13 cellular contexts compared by ENCODE assay signal in genomic region chrX:79095441-79096338, GRCh38. TPM values are rescaled to one million over a fixed set of nuclear protein-coding genes. Genes with fewer than 3 reads are reported as not detected.
A peak's percentile ranks its signal among the peaks of the same experiment; 100 is the strongest.
DNase-seq lines count a peak whose midpoint lies in the region; ATAC-seq, FAIRE-seq and TF ChIP-seq lines count a peak whose summit lies in the region.
"Had no signal": no experiment of that assay in that cellular context is flagged by ENCODE, and none has a peak within 500 bp of the region (broad histone marks: within the 10 kb centered on the region; RNA-seq: fewer than 3 reads in every experiment).

No MANE protein-coding gene starts in this region.

- H3K4me1 ChIP-seq in A549 (no peaks in the 10 kb centered on the region), mesodermal cell (ENCODE audit: control insufficient read depth, insufficient read depth, low read length, poor library complexity, severe bottlenecking) (no peaks in the 10 kb centered on the region)
- H3K4me1 ChIP-seq in CD4-positive, alpha-beta memory T cell (ENCODE audit: insufficient read depth, low read length): peaks cover 68% of the 10 kb centered on the region
- H3K4me1 ChIP-seq: BLaER1 treated with 17β-estradiol and CSF1 and Interleukin-3, amounts not matched to agents 10 nM and 100 nM; tibial nerve had no signal

- H3K27ac Mint-ChIP-seq in CD4-positive, alpha-beta memory T cell: peak overlapping the region; percentile 83 to 96 (median 91)
- H3K27ac Mint-ChIP-seq in activated T-helper 1 cell treated with anti-CD3 and anti-CD28 coated beads, Interleukin-12 subunit alpha, Interleukin-12 subunit beta, Interleukin-2, Interleukin-4 antibody, amounts not matched to agents 30 ng/mL and 10 ng/mL and 1 ng/mL, durations not matched to agents 14 hours and 24 hours and 36 hours: peak overlapping the region; percentile 91

- peaks cover 0 to 5% (median under 1%) of the 10 kb centered on the region in 8 donors for H3K9me3 Mint-ChIP-seq in CD4-positive, alpha-beta memory T cell
- peaks cover 5% of the 10 kb centered on the region for H3K9me3 Mint-ChIP-seq in activated T-helper 1 cell treated with anti-CD3 and anti-CD28 coated beads, Interleukin-12 subunit alpha, Interleukin-12 subunit beta, Interleukin-2, Interleukin-4 antibody, amounts not matched to agents 30 ng/mL and 10 ng/mL and 1 ng/mL, durations not matched to agents 14 hours and 24 hours and 36 hours

- no peaks in the 10 kb centered on the region for H3K36me3 ChIP-seq in CD4-positive, alpha-beta memory T cell (ENCODE audit: insufficient read depth, low read length)
- no peaks in the 10 kb centered on the region for H3K36me3 ChIP-seq in mesodermal cell (ENCODE audit: control insufficient read depth, insufficient read depth, low read length)
- H3K36me3 ChIP-seq: BLaER1 treated with 17β-estradiol and CSF1 and Interleukin-3, amounts not matched to agents 10 nM and 100 nM; tibial nerve had no signal

- FAIRE-seq in A549 (lab: Jason Lieb, UNC): peak; percentile 67

- no peak for TF ChIP-seq EP300 in A549 (IDR thresholded peaks at IDR 0.05)

- H3K4me3 ChIP-seq in A549 (no peak overlapping the region), mesodermal cell (ENCODE audit: extremely low read depth, insufficient read depth, low read length, poor library complexity, severe bottlenecking) (no peak overlapping the region)
- H3K4me3 ChIP-seq in CD4-positive, alpha-beta memory T cell (ENCODE audit: low read length in 2 of 2): peak overlapping the region in 1 of 2 donors; percentile 33
- H3K4me3 ChIP-seq: BLaER1 treated with 17β-estradiol and CSF1 and Interleukin-3, amounts not matched to agents 10 nM and 100 nM; tibial nerve had no signal

- peak overlapping the region in 7 of 8 donors; percentile 41 to 84 (median 62) for H3K4me3 Mint-ChIP-seq in CD4-positive, alpha-beta memory T cell
- peak overlapping the region; percentile 63 for H3K4me3 Mint-ChIP-seq in activated T-helper 1 cell treated with anti-CD3 and anti-CD28 coated beads, Interleukin-12 subunit alpha, Interleukin-12 subunit beta, Interleukin-2, Interleukin-4 antibody, amounts not matched to agents 30 ng/mL and 10 ng/mL and 1 ng/mL, durations not matched to agents 14 hours and 24 hours and 36 hours

- no peak overlapping the region for H3K4me2 ChIP-seq in A549

- intact Hi-C loops in CD4-positive, alpha-beta memory T cell (cut with micrococcal nuclease): loop anchor here (5.0 kb wide), 1 partner anchor 177 kb away; no protein-coding TSS in a partner anchor
- intact Hi-C loops in activated T-helper 1 cell treated with anti-CD3 and anti-CD28 coated beads, Interleukin-12 subunit alpha, Interleukin-12 subunit beta, Interleukin-2, Interleukin-4 antibody, amounts not matched to agents 30 ng/mL and 10 ng/mL and 1 ng/mL, durations not matched to agents 14 hours and 24 hours and 36 hours (cut with micrococcal nuclease): loop anchor here (1.0 to 5.0 kb wide), 3 partner anchors 13 to 175 kb away; no protein-coding TSS in a partner anchor

- CTCF ChIA-PET in A549 (lab: Yijun Ruan, JAX): no interaction called here
- CTCF ChIA-PET in CD4-positive, alpha-beta memory T cell (lab: Charles Lee; ENCODE audit: partially characterized antibody): interaction anchor here (0.9 to 2.9 kb wide), 3 partner anchors 12 to 50 kb away, joined by 3 to 9 read pairs (median 3); no protein-coding TSS in a partner anchor

- TF ChIP-seq CTCF in A549 (IDR thresholded peaks at IDR 0.05): no peak

- TF ChIP-seq POLR2A in A549 (IDR thresholded peaks at IDR 0.05; ENCODE audit: low read length): no peak

- peaks cover 0 to 3% of the 10 kb centered on the region in 2 donors for H3K36me3 Mint-ChIP-seq in CD4-positive, alpha-beta memory T cell
- H3K36me3 Mint-ChIP-seq in activated T-helper 1 cell treated with anti-CD3 and anti-CD28 coated beads, Interleukin-12 subunit alpha, Interleukin-12 subunit beta, Interleukin-2, Interleukin-4 antibody, amounts not matched to agents 30 ng/mL and 10 ng/mL and 1 ng/mL, durations not matched to agents 14 hours and 24 hours and 36 hours (ENCODE audit: low read depth): peaks cover 9% of the 10 kb centered on the region

- ATAC-seq in A549 (no peak), GM19324 (IDR thresholded peaks at IDR 0.05; ENCODE audit: low FRiP score, unreplicated experiment) (no peak), HG03354 (IDR thresholded peaks at IDR 0.05; ENCODE audit: poor library complexity, severe bottlenecking, unreplicated experiment) (no peak)
- ATAC-seq: Panc1 had no signal

- H3K27ac ChIP-seq in A549 (no peak overlapping the region), mesodermal cell (ENCODE audit: low read depth, low read length, severe bottlenecking) (peak overlapping the region; percentile 45)
- H3K27ac ChIP-seq in CD4-positive, alpha-beta memory T cell (ENCODE audit: low read depth, low read length): peak overlapping the region; percentile 68
- H3K27ac ChIP-seq: BLaER1 treated with 17β-estradiol and CSF1 and Interleukin-3, amounts not matched to agents 10 nM and 100 nM; HL-60; tibial nerve had no signal

- no peaks in the 10 kb centered on the region for H3K27me3 Mint-ChIP-seq in CD4-positive, alpha-beta memory T cell
- no peaks in the 10 kb centered on the region for H3K27me3 Mint-ChIP-seq in activated T-helper 1 cell treated with anti-CD3 and anti-CD28 coated beads, Interleukin-12 subunit alpha, Interleukin-12 subunit beta, Interleukin-2, Interleukin-4 antibody, amounts not matched to agents 30 ng/mL and 10 ng/mL and 1 ng/mL, durations not matched to agents 14 hours and 24 hours and 36 hours (ENCODE audit: insufficient read depth)

- DNase-seq in A549 (ENCODE audit: low read depth in 1 of 2, low spot score in 1 of 2): no peak
- DNase-seq in CD4-positive, alpha-beta memory T cell: no peak
- no peak for DNase-seq in activated T-helper 1 cell treated with anti-CD3 and anti-CD28 coated beads, Interleukin-12 subunit alpha, Interleukin-12 subunit beta, Interleukin-2, Interleukin-4 antibody, amounts not matched to agents 30 ng/mL and 10 ng/mL and 1 ng/mL, durations not matched to agents 14 hours and 24 hours and 36 hours (ENCODE audit: low spot score)
- no peak for DNase-seq in AML-193 (lab: John Stamatoyannopoulos, UW)
- no peak for DNase-seq in NCI-H1105 (lab: John Stamatoyannopoulos, UW)
- DNase-seq: NCI-H187 treated with DMSO at 0.1 percent for 48 hours had no signal

- POLR2A ChIA-PET in A549 (lab: Yijun Ruan, JAX): no interaction called here
- POLR2A ChIA-PET in CD4-positive, alpha-beta memory T cell (lab: Charles Lee; ENCODE audit: partially characterized antibody): interaction anchor here (0.6 to 3.7 kb wide), 11 partner anchors 9 to 163 kb away, joined by 3 to 42 read pairs (median 7); partner anchors contain the start of gene GPR174

- TF ChIP-seq RAD21 in A549 (conservative IDR thresholded peaks at IDR 0.05 in 1 of 2, IDR thresholded peaks at IDR 0.05 in 1 of 2): no peak

- no peaks in the 10 kb centered on the region for H3K27me3 ChIP-seq in CD4-positive, alpha-beta memory T cell (ENCODE audit: insufficient read depth, low read length)
- H3K27me3 ChIP-seq: tibial nerve had no signal

- H3K4me1 Mint-ChIP-seq in CD4-positive, alpha-beta memory T cell: peaks cover 27 to 70% (median 48%) of the 10 kb centered on the region in 4 donors
- peaks cover 41% of the 10 kb centered on the region for H3K4me1 Mint-ChIP-seq in activated T-helper 1 cell treated with anti-CD3 and anti-CD28 coated beads, Interleukin-12 subunit alpha, Interleukin-12 subunit beta, Interleukin-2, Interleukin-4 antibody, amounts not matched to agents 30 ng/mL and 10 ng/mL and 1 ng/mL, durations not matched to agents 14 hours and 24 hours and 36 hours (ENCODE audit: low read depth)

- H3K9me3 ChIP-seq in A549: no peaks in the 10 kb centered on the region
- no peaks in the 10 kb centered on the region for H3K9me3 ChIP-seq in CD4-positive, alpha-beta memory T cell (ENCODE audit: control insufficient read depth in 1 of 2, low read length in 2 of 2)
- H3K9me3 ChIP-seq in mesodermal cell (ENCODE audit: control insufficient read depth, low read length): no peaks in the 10 kb centered on the region
- H3K9me3 ChIP-seq: BLaER1 treated with 17β-estradiol and CSF1 and Interleukin-3, amounts not matched to agents 10 nM and 100 nM; tibial nerve had no signal

- 25% methylated on average over 3 of the region's 3 CpGs for WGBS in A549 (ENCODE audit: missing lambda C conversion rate)
- WGBS in mesodermal cell (ENCODE audit: insufficient coverage in 2 of 2), 2 experiments: 92% methylated on average over 2 of the region's 3 CpGs; no CpG with 5 or more reads in 1 of the 2 experiments

TF ChIP-seq in A549, 52 proteins besides CTCF, POLR2A, EP300 and RAD21 (continues in another document):
- TF ChIP-seq HOXB5 (CRISPR knock-in tag; IDR thresholded peaks at IDR 0.05) (no peak), POLR2AphosphoS2 (conservative IDR thresholded peaks at IDR 0.05; ENCODE audit: low read length) (no peak), SREBF2 (IDR thresholded peaks at IDR 0.05) (no peak), GATA3 (IDR thresholded peaks at IDR 0.05; ENCODE audit: borderline replicate concordance) (no peak), TP53 (CRISPR knock-in tag; IDR thresholded peaks at IDR 0.05) (no peak), ZNF302 (CRISPR knock-in tag; IDR thresholded peaks at IDR 0.05) (no peak), TFCP2L1 (CRISPR knock-in tag; IDR thresholded peaks at IDR 0.05) (no peak), MYC (IDR thresholded peaks at IDR 0.05; ENCODE audit: borderline replicate concordance, low read length) (no peak), SMC3 (IDR thresholded peaks at IDR 0.05) (no peak), CBX8 (IDR thresholded peaks at IDR 0.05) (no peak), HDAC2 (IDR thresholded peaks at IDR 0.05) (no peak), FOSL2 (IDR thresholded peaks at IDR 0.05) (no peak), FOSL2 (CRISPR knock-in tag; IDR thresholded peaks at IDR 0.05) (no peak), JUNB (IDR thresholded peaks at IDR 0.05) (no peak), CHD4 (IDR thresholded peaks at IDR 0.05; ENCODE audit: borderline replicate concordance) (no peak), CBX2 (IDR thresholded peaks at IDR 0.05; ENCODE audit: borderline replicate concordance, low read depth) (no peak), ESRRA (IDR thresholded peaks at IDR 0.05; ENCODE audit: borderline replicate concordance, low read length) (no peak)

RNA-seq across cellular contexts. Expression of gene GPR174, which starts 48.8 kb away (rescaled TPM):
- polyA plus RNA-seq in A549 (2011; rRNA removed) (not detected in 2 replicates), A549 (2017; fragmentation: RNase III; extraction: RNeasy Plus Mini Kit Qiagen cat#74134 plus additional on column Dnase treatment) (not detected in 3 replicates)
- not detected in 2 replicates for polyA plus RNA-seq in A549 (2012; cell fraction: cytosol; rRNA removed)
- polyA plus RNA-seq in A549 (2012; cell fraction: nucleus; rRNA removed): not detected in 2 replicates
- polyA minus RNA-seq in A549 (2011; rRNA and poly(A)+ RNA removed): not detected in 2 replicates
- 10 to 100 TPM; 89.0 to 89.6 TPM for total RNA-seq in CD4-positive, alpha-beta memory T cell
- 1 to 10 TPM; 8.4 to 9.7 TPM for polyA plus RNA-seq in CD4-positive, alpha-beta memory T cell
- total RNA-seq in activated T-helper 1 cell treated with anti-CD3 and anti-CD28 coated beads, Interleukin-12 subunit alpha, Interleukin-12 subunit beta, Interleukin-2, Interleukin-4 antibody, amounts not matched to agents 30 ng/mL and 10 ng/mL and 1 ng/mL, durations not matched to agents 14 hours and 24 hours and 36 hours: 16.1 and 18.3 TPM in 2 replicates
- not detected for polyA plus RNA-seq in mesodermal cell (2013, experiment 1 of 2)
- polyA plus RNA-seq in mesodermal cell (2013, experiment 2 of 2): not detected

Comparison
In these comparisons a context has a peak if more than half of its experiments do, and no peak if none do; other contexts are left out.
1. H3K27ac ChIP-seq: peak in CD4-positive, alpha-beta memory T cell (single experiment) and mesodermal cell (single experiment); none in A549 (0 of 2).